Comparison of ENCODE assay signal across 13 cellular contexts in genomic region chr18:10050956-10051355, GRCh38.
"Had no signal": no experiment of that assay in that cellular context is flagged by ENCODE, and none has a peak within 500 bp of the region (broad histone marks: within the 10 kb centered on the region; RNA-seq: fewer than 3 reads in every experiment).

No MANE protein-coding gene starts in this region.

- H3K9me3 Mint-ChIP-seq: neural progenitor cell, type B pancreatic cell had no signal

- DNase-seq: activated CD4-positive, alpha-beta T cell treated with anti-CD3 and anti-CD28 coated beads, Interleukin-2, amount 50 U/mL, for 1 hour; activated CD4-positive, CD25-positive, alpha-beta regulatory T cell; activated effector memory CD4-positive, alpha-beta T cell treated with anti-CD3 and anti-CD28 coated beads, Interleukin-2, amount 50 U/mL, for 16 hours; activated T-cell treated with anti-CD3 and anti-CD28 coated beads, Interleukin-2, amount 50 U/mL, for 1 hour; anterior cingulate cortex; glutamatergic neuron; left lung; pancreas; stimulated activated CD4-positive, alpha-beta T cell treated with anti-CD3 and anti-CD28 coated beads, Interleukin-4, amount 100 ng/mL, for 4 hours; T-helper 2 cell had no signal

- H3K4me1 ChIP-seq: pancreas had no signal

- H3K27ac ChIP-seq: neural progenitor cell had no signal

- H3K4me2 ChIP-seq: neural progenitor cell had no signal

- H3K36me3 Mint-ChIP-seq: activated naive CD8-positive, alpha-beta T cell; neural progenitor cell; type B pancreatic cell had no signal

- H3K4me3 ChIP-seq: left lung, neural progenitor cell, pancreas had no signal

- ATAC-seq: pancreas had no signal

- H3K9ac ChIP-seq: neural progenitor cell had no signal

- H3K4me3 Mint-ChIP-seq: activated naive CD8-positive, alpha-beta T cell; neural progenitor cell; type B pancreatic cell had no signal

- H3K27me3 ChIP-seq: left lung, neural progenitor cell, pancreas had no signal

- H3K27me3 Mint-ChIP-seq: activated naive CD8-positive, alpha-beta T cell; type B pancreatic cell had no signal

- H3K9me3 ChIP-seq: left lung, pancreas had no signal

- H2AFZ ChIP-seq: neural progenitor cell had no signal

- H3K27ac Mint-ChIP-seq: activated naive CD8-positive, alpha-beta T cell; neural progenitor cell; type B pancreatic cell had no signal

- H3K36me3 ChIP-seq: left lung, neural progenitor cell, pancreas had no signal
